18 cellular contexts compared by ENCODE assay signal in the genomic region with DNA sequence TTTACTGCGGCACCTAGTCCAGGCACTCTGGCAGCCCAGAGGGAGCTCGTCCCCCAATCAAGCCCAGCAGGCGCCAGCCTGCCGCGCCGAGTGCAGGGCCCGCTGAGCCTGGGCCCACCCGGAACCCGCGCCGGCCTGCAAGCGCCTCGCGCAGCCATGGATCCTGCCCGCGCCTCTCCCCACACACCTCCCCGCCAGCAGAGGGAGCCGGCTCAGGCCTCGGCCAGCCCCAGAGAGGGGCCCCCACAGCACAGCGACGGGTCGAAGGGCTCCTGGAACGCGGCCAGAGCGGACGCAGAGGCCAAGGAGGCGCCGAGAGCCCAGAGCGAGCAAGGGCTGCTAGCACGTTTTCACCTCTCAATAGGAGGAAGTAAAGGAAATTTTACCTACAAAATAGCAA.
DNase-seq lines count a peak whose midpoint lies in the region; ATAC-seq, FAIRE-seq and TF ChIP-seq lines count a peak whose summit lies in the region.
"Had no signal": no experiment of that assay in that cellular context is flagged by ENCODE, and none has a peak within 500 bp of the region (broad histone marks: within the 10 kb centered on the region; RNA-seq: fewer than 3 reads in every experiment).

No MANE protein-coding gene starts in this region.

- no peaks in the 10 kb centered on the region for H3K27me3 ChIP-seq in GM23338 (ENCODE audit: insufficient read depth)
- no peaks in the 10 kb centered on the region for H3K27me3 ChIP-seq in K562 (ENCODE audit: control insufficient read depth in 2 of 2, insufficient read depth in 2 of 2, low read length in 2 of 2)
- H3K27me3 ChIP-seq in spleen (replicated peaks in 1 of 7): no peaks in the 10 kb centered on the region
- no peaks in the 10 kb centered on the region for H3K27me3 ChIP-seq in Karpas-422 (ENCODE audit: low read length)
- H3K27me3 ChIP-seq: BE2C had no signal

- WGBS in K562 (ENCODE audit: insufficient coverage, low coverage, missing lambda C conversion rate): 5% methylated on average over 16 of the region's 30 CpGs
- WGBS in spleen, 5 donors: 90 to 91% (median 90%) methylated on average over 28 to 30 of the region's 30 CpGs

- H3K4me1 ChIP-seq in GM23338 (ENCODE audit: insufficient read depth) (no peaks in the 10 kb centered on the region), K562 (replicated peaks in 1 of 2; ENCODE audit: control insufficient read depth in 2 of 2, insufficient read depth in 2 of 2, low read length in 2 of 2) (no peaks in the 10 kb centered on the region), spleen (no peaks in the 10 kb centered on the region), Karpas-422 (ENCODE audit: low read length) (no peaks in the 10 kb centered on the region)
- H3K4me1 ChIP-seq: BE2C had no signal

- no peaks in the 10 kb centered on the region for H3K9me1 ChIP-seq in K562 (ENCODE audit: control insufficient read depth, insufficient read depth, low read length)

- H3K4me1 Mint-ChIP-seq in GM23338: no peaks in the 10 kb centered on the region
- H3K4me1 Mint-ChIP-seq: CD4-positive, CD25-positive, alpha-beta regulatory T cell; CD8-positive, alpha-beta memory T cell had no signal

- H3K4me3 ChIP-seq in GM23338: no peak overlapping the region
- no peak overlapping the region for H3K4me3 ChIP-seq in K562
- H3K4me3 ChIP-seq in spleen: no peak overlapping the region
- no peak overlapping the region for H3K4me3 ChIP-seq in Karpas-422 (ENCODE audit: low read length)

- DNase-seq in GM23338 (ENCODE audit: low spot score) (peak; percentile 43), K562 (ENCODE audit: extremely low read depth in 1 of 4, low spot score in 3 of 4) (peak in 1 of 4 experiments; percentile 23), spleen (peak; percentile 65), islet precursor cell (no peak), Kasumi-1 (lab: John Stamatoyannopoulos, UW) (no peak), Karpas-422 (no peak)
- DNase-seq: ACHN; BE2C; C1 segment of cervical spinal cord; CD4-positive, CD25-positive, alpha-beta regulatory T cell; CD8-positive, alpha-beta memory T cell; COR-L47; GOT3; HCEC 1CT had no signal

- H3K4me2 ChIP-seq in GM23338 (no peak overlapping the region), K562 (ENCODE audit: insufficient read depth, low read length) (no peak overlapping the region), Karpas-422 (ENCODE audit: low read depth, low read length, poor library complexity, severe bottlenecking) (no peak overlapping the region)

- H3K79me2 ChIP-seq in GM23338 (replicated peaks; ENCODE audit: insufficient read depth) (no peaks in the 10 kb centered on the region), K562 (ENCODE audit: control insufficient read depth, insufficient read depth, low read length) (no peaks in the 10 kb centered on the region), Karpas-422 (ENCODE audit: low read length) (no peaks in the 10 kb centered on the region)

- H3K9me3 ChIP-seq in K562 (replicated peaks; ENCODE audit: control insufficient read depth, insufficient read depth, low read depth, low read length) (no peaks in the 10 kb centered on the region), spleen (peaks cover 0 to 23% (median 4%) of the 10 kb centered on the region in 8 donors), Karpas-422 (ENCODE audit: low read length) (no peaks in the 10 kb centered on the region; the same call in 1 of the 2 replicates)
- H3K9me3 ChIP-seq: BE2C had no signal

- TF ChIP-seq POLR2A in K562 (conservative IDR thresholded peaks at IDR 0.05): no peak
- TF ChIP-seq POLR2A in spleen (IDR thresholded peaks at IDR 0.05): no peak

- no peak overlapping the region for H3K27ac Mint-ChIP-seq in GM23338
- H3K27ac Mint-ChIP-seq: CD4-positive, CD25-positive, alpha-beta regulatory T cell; CD8-positive, alpha-beta memory T cell had no signal

- no peak for FAIRE-seq in K562 (lab: Jason Lieb, UNC)
- FAIRE-seq: A204.1, G401.6 had no signal

- H3K36me3 Mint-ChIP-seq in GM23338 (ENCODE audit: low read depth): peaks cover 18% of the 10 kb centered on the region
- H3K36me3 Mint-ChIP-seq: CD4-positive, CD25-positive, alpha-beta regulatory T cell; CD8-positive, alpha-beta memory T cell had no signal

- H3K9ac ChIP-seq in K562 (ENCODE audit: insufficient read depth in 1 of 2, low read depth in 2 of 2, low read length in 2 of 2) (no peak overlapping the region), Karpas-422 (ENCODE audit: low read length) (no peak overlapping the region)

- H3F3A ChIP-seq in GM23338 (replicated peaks; ENCODE audit: low read depth): no peaks in the 10 kb centered on the region

- H3K27ac ChIP-seq in 22Rv1: no peak overlapping the region
- no peak overlapping the region for H3K27ac ChIP-seq in GM23338 (ENCODE audit: low read depth)
- H3K27ac ChIP-seq in K562 (ENCODE audit: extremely low read depth, low read depth, low read length): no peak overlapping the region
- no peak overlapping the region for H3K27ac ChIP-seq in spleen
- H3K27ac ChIP-seq in Karpas-422 (ENCODE audit: low read length): no peak overlapping the region
- H3K27ac ChIP-seq: HL-60 had no signal

- H3K27me3 Mint-ChIP-seq in GM23338 (ENCODE audit: insufficient read depth, low read depth, poor library complexity): no peaks in the 10 kb centered on the region
- H3K27me3 Mint-ChIP-seq: CD4-positive, CD25-positive, alpha-beta regulatory T cell; CD8-positive, alpha-beta memory T cell had no signal

- in situ Hi-C loops in K562 (cut with MboI): no loop called here

- no peak overlapping the region for H2AFZ ChIP-seq in GM23338
- H2AFZ ChIP-seq in K562 (ENCODE audit: low read depth, low read length): no peak overlapping the region
- no peak overlapping the region for H2AFZ ChIP-seq in Karpas-422 (ENCODE audit: low read length)

- POLR2A ChIA-PET in K562 (lab: Yijun Ruan, JAX): no interaction called here

- intact Hi-C loops in K562 (cut with micrococcal nuclease) (no loop called here), spleen (cut with DNase I; ENCODE audit: low total_unique reads) (no loop called here)

- no TSS peak for BruUV-seq in K562 (replicated peaks; lab: Mats Ljungman, UMichigan)

- no peak for TF ChIP-seq EP300 in K562 (IDR thresholded peaks at IDR 0.05; ENCODE audit: low read length)

- H4K20me1 ChIP-seq in GM23338 (replicated peaks; ENCODE audit: insufficient read depth) (no peaks in the 10 kb centered on the region), K562 (replicated peaks; ENCODE audit: control insufficient read depth, insufficient read depth, low read length) (no peaks in the 10 kb centered on the region), Karpas-422 (ENCODE audit: insufficient read depth, low read depth, low read length) (no peaks in the 10 kb centered on the region)

- CTCF ChIA-PET in K562 (lab: Yijun Ruan, JAX; ENCODE audit: low intra/inter-chr PET ratio): no interaction called here

- no peak overlapping the region for H3K4me3 Mint-ChIP-seq in GM23338
- H3K4me3 Mint-ChIP-seq: CD4-positive, CD25-positive, alpha-beta regulatory T cell; CD8-positive, alpha-beta memory T cell had no signal

- no peak for TF ChIP-seq RAD21 in K562 (CRISPR knock-in tag; conservative IDR thresholded peaks at IDR 0.05 in 1 of 2, IDR thresholded peaks at IDR 0.05 in 1 of 2)

- H3K36me3 ChIP-seq in GM23338 (ENCODE audit: insufficient read depth) (no peaks in the 10 kb centered on the region), K562 (ENCODE audit: control insufficient read depth, insufficient read depth, low read length) (no peaks in the 10 kb centered on the region), spleen (no peaks in the 10 kb centered on the region), Karpas-422 (ENCODE audit: insufficient read depth, low read length) (no peaks in the 10 kb centered on the region)
- H3K36me3 ChIP-seq: BE2C had no signal

- peak; percentile 17; the same call in 1 of the 2 replicates for TF ChIP-seq CTCF in 22Rv1 (IDR thresholded peaks at IDR 0.05)
- peak; percentile 43 to 49 for TF ChIP-seq CTCF in GM23338 (conservative IDR thresholded peaks at IDR 0.05; ENCODE audit: low read depth in 2 of 2)
- no peak for TF ChIP-seq CTCF in K562 (IDR thresholded peaks at IDR 0.05 in 2 of 3, conservative IDR thresholded peaks at IDR 0.05 in 1 of 3; ENCODE audit: insufficient read depth in 2 of 3, low read depth in 1 of 3, low read length in 3 of 3)
- TF ChIP-seq CTCF in spleen (IDR thresholded peaks at IDR 0.05 in 8 of 11, conservative IDR thresholded peaks at IDR 0.05 in 3 of 11): no peak

- ATAC-seq in GM23338 (peak; percentile 90), K562 (peak; percentile 35; the same call in 2 of the 3 replicates)

- H3K9me2 ChIP-seq in GM23338 (ENCODE audit: insufficient read depth): no peaks in the 10 kb centered on the region; the same call in 1 of the 2 replicates
- H3K9me2 ChIP-seq in Karpas-422 (replicated peaks; ENCODE audit: insufficient read depth, low read length): no peaks in the 10 kb centered on the region

- H3K9me3 Mint-ChIP-seq in GM23338: peaks cover 64% of the 10 kb centered on the region

TF ChIP-seq in GM23338, 12 proteins besides CTCF, POLR2A, EP300 and RAD21 (continues in another document):
- TF ChIP-seq EZH2 (IDR thresholded peaks at IDR 0.05; ENCODE audit: low read depth, unreplicated experiment) (no peak), NANOG (IDR thresholded peaks at IDR 0.05; ENCODE audit: borderline replicate concordance) (no peak), CREB1 (CRISPR knock-in tag; IDR thresholded peaks at IDR 0.05; ENCODE audit: low read depth) (no peak)
- TF ChIP-seq, protein P1, sequence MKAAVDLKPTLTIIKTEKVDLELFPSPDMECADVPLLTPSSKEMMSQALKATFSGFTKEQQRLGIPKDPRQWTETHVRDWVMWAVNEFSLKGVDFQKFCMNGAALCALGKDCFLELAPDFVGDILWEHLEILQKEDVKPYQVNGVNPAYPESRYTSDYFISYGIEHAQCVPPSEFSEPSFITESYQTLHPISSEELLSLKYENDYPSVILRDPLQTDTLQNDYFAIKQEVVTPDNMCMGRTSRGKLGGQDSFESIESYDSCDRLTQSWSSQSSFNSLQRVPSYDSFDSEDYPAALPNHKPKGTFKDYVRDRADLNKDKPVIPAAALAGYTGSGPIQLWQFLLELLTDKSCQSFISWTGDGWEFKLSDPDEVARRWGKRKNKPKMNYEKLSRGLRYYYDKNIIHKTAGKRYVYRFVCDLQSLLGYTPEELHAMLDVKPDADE (IDR thresholded peaks at IDR 0.05): no peak

TF ChIP-seq in K562, 482 proteins besides CTCF, POLR2A, EP300 and RAD21 (continues in another document):
- peak; percentile 35; the same call in 1 of the 2 replicates for TF ChIP-seq NFIC (IDR thresholded peaks at IDR 0.05)
- peak in 1 of 2 experiments; percentile 32; a peak in 1 of 4 replicates for TF ChIP-seq MAZ (CRISPR knock-in tag; conservative IDR thresholded peaks at IDR 0.05 in 1 of 2, IDR thresholded peaks at IDR 0.05 in 1 of 2)
- TF ChIP-seq ETV1 (tag; conservative IDR thresholded peaks at IDR 0.05; ENCODE audit: low read depth): no peak
- 0 out of 2 replicates have a peak, but pooled peaks have one; percentile 15 for TF ChIP-seq CXXC5 (CRISPR knock-in tag; IDR thresholded peaks at IDR 0.05)
- no peak for TF ChIP-seq NR2C2 (CRISPR knock-in tag; IDR thresholded peaks at IDR 0.05)
- TF ChIP-seq NR2C2 (tag; IDR thresholded peaks at IDR 0.05): peak; percentile 64
- TF ChIP-seq COPS2 (conservative IDR thresholded peaks at IDR 0.05): no peak
- no peak for TF ChIP-seq LCOR (CRISPR knock-in tag; IDR thresholded peaks at IDR 0.05)
- no peak for TF ChIP-seq TARDBP (IDR thresholded peaks at IDR 0.05)
- TF ChIP-seq RCOR1 (IDR thresholded peaks at IDR 0.05; ENCODE audit: borderline replicate concordance in 1 of 2, low read depth in 2 of 2, low read length in 2 of 2): no peak

Comparison
In these comparisons a context has a peak if more than half of its experiments do, and no peak if none do; other contexts are left out.
1. CTCF ChIP-seq: peak in 22Rv1 (single experiment) and GM23338 (2 of 2); none in K562 (0 of 3) and spleen (0 of 11).
2. DNase-seq: peak in GM23338 (single experiment) and spleen (single experiment); none in islet precursor cell (single experiment), Kasumi-1 (0 of 2) and Karpas-422 (single experiment).